Comparison of ENCODE assay signal across 24 cellular contexts in the genomic region with DNA sequence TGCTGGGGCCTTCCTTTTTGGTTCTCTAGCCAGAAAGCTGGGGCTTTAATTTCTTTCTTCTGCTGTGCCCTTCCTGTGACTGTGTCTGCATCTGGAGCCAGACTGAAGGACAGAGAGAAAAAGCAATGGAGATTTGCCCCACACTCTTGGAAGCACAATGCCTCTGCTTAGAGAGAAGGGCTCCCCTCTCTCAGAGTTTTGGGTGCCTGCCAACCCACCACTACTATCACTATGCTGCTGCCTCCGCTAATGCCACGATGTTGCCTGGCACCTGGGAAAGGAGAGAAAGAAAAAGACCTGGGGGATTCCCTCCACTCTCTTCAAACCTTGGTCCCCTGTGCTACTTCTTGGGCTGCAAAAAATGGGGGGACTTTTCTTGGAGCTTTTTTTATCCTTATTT. TPM values are rescaled to one million over a fixed set of nuclear protein-coding genes. Genes with fewer than 3 reads are reported as not detected.
DNase-seq lines count a peak whose midpoint lies in the region; ATAC-seq and TF ChIP-seq lines count a peak whose summit lies in the region.
"Had no signal": no experiment of that assay in that cellular context is flagged by ENCODE, and none has a peak within 500 bp of the region (broad histone marks: within the 10 kb centered on the region; RNA-seq: fewer than 3 reads in every experiment).

No MANE protein-coding gene starts in this region.

- peaks cover 91% of the 10 kb centered on the region for H3K36me3 Mint-ChIP-seq in stimulated activated effector memory CD8-positive, alpha-beta T cell treated with anti-CD3 and anti-CD28 coated beads, Interleukin-12 subunit alpha, Interleukin-12 subunit beta, amount 100 ng/mL, for 72 hours
- peaks cover 95% of the 10 kb centered on the region for H3K36me3 Mint-ChIP-seq in activated T-cell treated with anti-CD3 and anti-CD28 coated beads, Interleukin-2, amount 50 U/mL, for 24 hours (ENCODE audit: low read depth)

- no peak overlapping the region for H3K4me3 Mint-ChIP-seq in stimulated activated effector memory CD8-positive, alpha-beta T cell treated with anti-CD3 and anti-CD28 coated beads, Interleukin-12 subunit alpha, Interleukin-12 subunit beta, amount 100 ng/mL, for 72 hours
- H3K4me3 Mint-ChIP-seq in activated T-cell treated with anti-CD3 and anti-CD28 coated beads, Interleukin-2, amount 50 U/mL, for 24 hours: no peak overlapping the region
- H3K4me3 Mint-ChIP-seq: CD14-positive monocyte; CD8-positive, alpha-beta T cell; HFFc6 had no signal

- intact Hi-C loops in heart left ventricle (cut with DNase I): no loop called here
- intact Hi-C loops in Right ventricle myocardium inferior (cut with DNase I): no loop called here

- H3K36me3 ChIP-seq in heart left ventricle: peaks cover 4 to 96% (median 68%) of the 10 kb centered on the region in 9 donors

- H3K27me3 ChIP-seq in heart left ventricle: no peaks in the 10 kb centered on the region
- H3K27me3 ChIP-seq: BLaER1 had no signal

- no peaks in the 10 kb centered on the region for H3K4me1 ChIP-seq in heart left ventricle
- H3K4me1 ChIP-seq: A549, BLaER1 had no signal

- H3K27ac Mint-ChIP-seq in stimulated activated effector memory CD8-positive, alpha-beta T cell treated with anti-CD3 and anti-CD28 coated beads, Interleukin-12 subunit alpha, Interleukin-12 subunit beta, amount 100 ng/mL, for 72 hours: peak overlapping the region; percentile 34
- H3K27ac Mint-ChIP-seq in activated T-cell treated with anti-CD3 and anti-CD28 coated beads, Interleukin-2, amount 50 U/mL, for 24 hours: no peak overlapping the region
- H3K27ac Mint-ChIP-seq: CD14-positive monocyte; CD8-positive, alpha-beta T cell; HFFc6 had no signal

- peaks cover 0 to 35% (median 13%) of the 10 kb centered on the region in 12 donors for H3K9me3 ChIP-seq in heart left ventricle

- no peak overlapping the region for H3K4me3 ChIP-seq in heart left ventricle
- H3K4me3 ChIP-seq: A549, BLaER1, GM12878 had no signal

- no peaks in the 10 kb centered on the region for H3K4me1 Mint-ChIP-seq in stimulated activated effector memory CD8-positive, alpha-beta T cell treated with anti-CD3 and anti-CD28 coated beads, Interleukin-12 subunit alpha, Interleukin-12 subunit beta, amount 100 ng/mL, for 72 hours
- no peaks in the 10 kb centered on the region for H3K4me1 Mint-ChIP-seq in activated T-cell treated with anti-CD3 and anti-CD28 coated beads, Interleukin-2, amount 50 U/mL, for 24 hours (ENCODE audit: low read depth)
- H3K4me1 Mint-ChIP-seq: CD14-positive monocyte had no signal

- TF ChIP-seq CTCF in heart left ventricle (IDR thresholded peaks at IDR 0.05): no peak

- no peak overlapping the region for H3K27ac ChIP-seq in heart left ventricle
- H3K27ac ChIP-seq: 22Rv1, A549, BLaER1, HL-60 had no signal

- no peak for TF ChIP-seq POLR2A in heart left ventricle (IDR thresholded peaks at IDR 0.05)

- H3K9me3 Mint-ChIP-seq in stimulated activated effector memory CD8-positive, alpha-beta T cell treated with anti-CD3 and anti-CD28 coated beads, Interleukin-12 subunit alpha, Interleukin-12 subunit beta, amount 100 ng/mL, for 72 hours: peaks cover 4% of the 10 kb centered on the region
- H3K9me3 Mint-ChIP-seq in activated T-cell treated with anti-CD3 and anti-CD28 coated beads, Interleukin-2, amount 50 U/mL, for 24 hours: peaks cover 15% of the 10 kb centered on the region

- peak; percentile 16 for DNase-seq in NCI-H1105 treated with DMSO at 0.1 percent for 48 hours (lab: John Stamatoyannopoulos, UW)
- no peak for DNase-seq in NCI-H1105 (lab: John Stamatoyannopoulos, UW)
- peak in 3 of 5 donors; percentile 15 to 32 (median 27) for DNase-seq in heart left ventricle
- DNase-seq in Right ventricle myocardium inferior (ENCODE audit: missing footprints): no peak
- DNase-seq in globus pallidus (ENCODE audit: low spot score): peak; percentile 10
- no peak for DNase-seq in stimulated activated effector memory CD8-positive, alpha-beta T cell treated with anti-CD3 and anti-CD28 coated beads, Interleukin-12 subunit alpha, Interleukin-12 subunit beta, amount 100 ng/mL, for 72 hours (ENCODE audit: low spot score in 2 of 2)
- DNase-seq in activated T-cell treated with anti-CD3 and anti-CD28 coated beads, Interleukin-2, amount 50 U/mL, for 24 hours: no peak
- no peak for DNase-seq in NCI-H748 treated with DMSO at 0.1 percent for 48 hours (lab: John Stamatoyannopoulos, UW)
- DNase-seq: Calu3; CD8-positive, alpha-beta T cell; DMS 273 treated with DMSO at 0.1 percent for 48 hours; DMS53; DND-41; EL; GOT3; H7; HFFc6 had no signal

- 39 to 77% (median 64%) methylated on average over 2 of the region's 2 CpGs for WGBS in heart left ventricle, 4 donors

- H3K27me3 Mint-ChIP-seq in activated T-cell treated with anti-CD3 and anti-CD28 coated beads, Interleukin-2, amount 50 U/mL, for 24 hours: no peaks in the 10 kb centered on the region

- ATAC-seq in heart left ventricle (peak in 1 of 4 donors; percentile 43), Right ventricle myocardium inferior (no peak)
- ATAC-seq in stimulated activated effector memory CD8-positive, alpha-beta T cell treated with anti-CD3 and anti-CD28 coated beads, Interleukin-12 subunit alpha, Interleukin-12 subunit beta, amount 100 ng/mL, for 72 hours: no peak
- ATAC-seq: A549; CD8-positive, alpha-beta T cell; GM12878; HCT116 had no signal

RNA-seq across cellular contexts. Expression of a gene that starts 52.6 kb away (rescaled TPM):
- 10 to 100 TPM in 1 of 9 donors, 1 to 10 TPM in 8; 4.8 to 12.8 (median 5.8) TPM for total RNA-seq in heart left ventricle
- 1 to 10 TPM; 2.5 to 3.4 TPM for polyA plus RNA-seq in heart left ventricle
- total RNA-seq in Right ventricle myocardium inferior: 5.9 TPM

Comparison
In these comparisons a context has a peak if more than half of its experiments do, and no peak if none do; other contexts are left out.
1. DNase-seq: peak in NCI-H1105 treated with DMSO at 0.1 percent for 48 hours (single experiment), heart left ventricle (3 of 5) and globus pallidus (single experiment); none in NCI-H1105 (single experiment), Right ventricle myocardium inferior (single experiment), stimulated activated effector memory CD8-positive, alpha-beta T cell treated with anti-CD3 and anti-CD28 coated beads, Interleukin-12 subunit alpha, Interleukin-12 subunit beta, amount 100 ng/mL, for 72 hours (0 of 2), activated T-cell treated with anti-CD3 and anti-CD28 coated beads, Interleukin-2, amount 50 U/mL, for 24 hours (single experiment) and NCI-H748 treated with DMSO at 0.1 percent for 48 hours (single experiment).